ENCODE assay signal across 1 cellular context in the genomic region with DNA sequence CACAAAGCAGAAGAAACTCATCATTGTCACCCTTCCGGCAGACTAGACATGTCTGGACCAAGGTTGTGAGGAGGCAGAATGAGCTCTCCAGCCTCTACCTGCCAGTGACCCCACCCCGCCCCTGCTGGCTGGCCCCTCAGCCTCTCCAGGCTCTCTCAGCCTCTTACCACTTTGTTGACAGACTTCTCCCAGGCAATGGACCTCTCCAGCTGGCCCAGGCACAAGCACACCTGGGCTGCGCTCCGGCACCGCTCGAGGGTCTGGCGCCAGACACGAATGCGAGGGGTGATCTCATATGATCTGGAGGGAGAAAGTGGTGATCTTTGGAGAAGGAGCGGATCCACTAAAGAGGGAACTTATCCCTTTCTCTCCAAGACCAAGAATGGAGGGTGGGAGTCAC.
TF ChIP-seq lines count a peak whose summit lies in the region.

No MANE protein-coding gene starts in this region.

TF ChIP-seq in GM12878, 131 proteins besides CTCF, POLR2A, EP300 and RAD21 (continued from another document):
- TF ChIP-seq, protein P1, sequence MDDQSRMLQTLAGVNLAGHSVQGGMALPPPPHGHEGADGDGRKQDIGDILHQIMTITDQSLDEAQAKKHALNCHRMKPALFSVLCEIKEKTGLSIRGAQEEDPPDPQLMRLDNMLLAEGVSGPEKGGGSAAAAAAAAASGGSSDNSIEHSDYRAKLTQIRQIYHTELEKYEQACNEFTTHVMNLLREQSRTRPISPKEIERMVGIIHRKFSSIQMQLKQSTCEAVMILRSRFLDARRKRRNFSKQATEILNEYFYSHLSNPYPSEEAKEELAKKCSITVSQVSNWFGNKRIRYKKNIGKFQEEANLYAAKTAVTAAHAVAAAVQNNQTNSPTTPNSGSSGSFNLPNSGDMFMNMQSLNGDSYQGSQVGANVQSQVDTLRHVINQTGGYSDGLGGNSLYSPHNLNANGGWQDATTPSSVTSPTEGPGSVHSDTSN (IDR thresholded peaks at IDR 0.05; ENCODE audit: insufficient replicate concordance, low read depth, low read length): no peak
